1 cellular context compared by ENCODE assay signal in genomic region chr4:67447873-67448272, GRCh38.
TF ChIP-seq lines count a peak whose summit lies in the region.

No MANE protein-coding gene starts in this region.

TF ChIP-seq in GM12878, 131 proteins besides CTCF, POLR2A, EP300 and RAD21 (continued from another document):
- TF ChIP-seq ATF2 (IDR thresholded peaks at IDR 0.05; ENCODE audit: low read length): no peak
- no peak for TF ChIP-seq MYB (IDR thresholded peaks at IDR 0.05; ENCODE audit: borderline replicate concordance, low read depth, low read length)
- TF ChIP-seq CBX3 (IDR thresholded peaks at IDR 0.05; ENCODE audit: borderline replicate concordance, low read depth): no peak
- TF ChIP-seq ZBTB4 (CRISPR knock-in tag; IDR thresholded peaks at IDR 0.05): no peak
- TF ChIP-seq NFIC (IDR thresholded peaks at IDR 0.05; ENCODE audit: low read depth, low read length): no peak
- no peak for TF ChIP-seq ZBTB11 (CRISPR knock-in tag; IDR thresholded peaks at IDR 0.05)
- TF ChIP-seq CUX1 (IDR thresholded peaks at IDR 0.05; ENCODE audit: insufficient replicate concordance, low read depth, low read length): no peak
- no peak for TF ChIP-seq PML (IDR thresholded peaks at IDR 0.05; ENCODE audit: low read length)
- TF ChIP-seq ZNF622 (IDR thresholded peaks at IDR 0.05): no peak
- TF ChIP-seq TAF1 (IDR thresholded peaks at IDR 0.05; ENCODE audit: borderline replicate concordance, low read depth, low read length): no peak
- no peak for TF ChIP-seq SRF (IDR thresholded peaks at IDR 0.05; ENCODE audit: low read depth in 2 of 2, low read length in 2 of 2)
